In genomic region chr11:122276221-122276620, GRCh38 we compare ENCODE assay signal across 37 cellular contexts.
"Had no signal": no experiment of that assay in that cellular context is flagged by ENCODE, and none has a peak within 500 bp of the region (broad histone marks: within the 10 kb centered on the region; RNA-seq: fewer than 3 reads in every experiment).

No MANE protein-coding gene starts in this region.

- H3K27ac Mint-ChIP-seq: activated B cell treated with CpG ODN at 0.5 μM for 24 hours; activated CD4-positive, alpha-beta memory T cell treated with anti-CD3 and anti-CD28 coated beads, Interleukin-2, amount 10 ng/mL, durations not matched to agents 7 days and 5 days; activated CD4-positive, alpha-beta T cell treated with anti-CD3 and anti-CD28 coated beads, Interleukin-2, amount 10 ng/mL, durations not matched to agents 24 days and 14 days; activated CD8-positive, alpha-beta memory T cell treated with anti-CD3 and anti-CD28 coated beads, Interleukin-2, amount 10 ng/mL, durations not matched to agents 7 days and 5 days; activated CD8-positive, alpha-beta T cell treated with anti-CD3 and anti-CD28 coated beads, Interleukin-2, amount 10 ng/mL, durations not matched to agents 7 days and 5 days; activated naive CD4-positive, alpha-beta T cell treated with anti-CD3 and anti-CD28 coated beads for 36 hours; activated naive CD8-positive, alpha-beta T cell treated with anti-CD3 and anti-CD28 coated beads for 36 hours; activated T-cell treated with anti-CD3 and anti-CD28 coated beads, Interleukin-2, amount 50 U/mL, for 24 hours; activated T-helper 2 cell treated with anti-CD3 and anti-CD28 coated beads, Interferon-gamma antibody, Interleukin-2, Interleukin-4, amounts not matched to agents 10 μg/mL and 5 μg/mL and 100 μg/mL, durations not matched to agents 14 hours and 24 hours and 36 hours; T-helper 1 cell treated with Interleukin-12 subunit alpha and Interleukin-12 subunit beta and Interleukin-4 antibody, amounts not matched to agents 30 μg/mL and 1 μg/mL, for 36 hours; T-helper 2 cell treated with Interferon-gamma antibody and Interleukin-4, amounts not matched to agents 5 μg/mL and 100 μg/mL, for 36 hours had no signal

- FAIRE-seq: TTC549 had no signal

- H3K27me3 Mint-ChIP-seq: activated CD4-positive, alpha-beta memory T cell treated with anti-CD3 and anti-CD28 coated beads, Interleukin-2, amount 10 ng/mL, durations not matched to agents 7 days and 5 days; activated CD4-positive, alpha-beta T cell treated with anti-CD3 and anti-CD28 coated beads, Interleukin-2, amount 10 ng/mL, durations not matched to agents 24 days and 14 days; activated CD8-positive, alpha-beta memory T cell treated with anti-CD3 and anti-CD28 coated beads, Interleukin-2, amount 10 ng/mL, durations not matched to agents 7 days and 5 days; central memory CD8-positive, alpha-beta T cell had no signal

- H3K4me3 Mint-ChIP-seq: activated B cell treated with CpG ODN at 0.5 μM for 24 hours; activated CD4-positive, alpha-beta memory T cell treated with anti-CD3 and anti-CD28 coated beads, Interleukin-2, amount 10 ng/mL, durations not matched to agents 7 days and 5 days; activated CD4-positive, alpha-beta T cell treated with anti-CD3 and anti-CD28 coated beads, Interleukin-2, amount 10 ng/mL, durations not matched to agents 24 days and 14 days; activated CD8-positive, alpha-beta memory T cell treated with anti-CD3 and anti-CD28 coated beads, Interleukin-2, amount 10 ng/mL, durations not matched to agents 7 days and 5 days; activated CD8-positive, alpha-beta T cell treated with anti-CD3 and anti-CD28 coated beads, Interleukin-2, amount 10 ng/mL, durations not matched to agents 7 days and 5 days; activated naive CD4-positive, alpha-beta T cell treated with anti-CD3 and anti-CD28 coated beads for 36 hours; activated naive CD8-positive, alpha-beta T cell treated with anti-CD3 and anti-CD28 coated beads for 36 hours; activated T-cell treated with anti-CD3 and anti-CD28 coated beads, Interleukin-2, amount 50 U/mL, for 24 hours; central memory CD8-positive, alpha-beta T cell; T-helper 1 cell treated with Interleukin-12 subunit alpha and Interleukin-12 subunit beta and Interleukin-4 antibody, amounts not matched to agents 30 μg/mL and 1 μg/mL, for 36 hours; T-helper 2 cell treated with Interferon-gamma antibody and Interleukin-4, amounts not matched to agents 5 μg/mL and 100 μg/mL, for 36 hours had no signal

- DNase-seq: activated B cell treated with CpG ODN at 0.5 μM for 24 hours; activated CD4-positive, alpha-beta memory T cell treated with anti-CD3 and anti-CD28 coated beads, Interleukin-2, amount 10 ng/mL, durations not matched to agents 7 days and 5 days; activated CD4-positive, alpha-beta T cell treated with anti-CD3 and anti-CD28 coated beads for 4 hours; activated CD4-positive, alpha-beta T cell treated with anti-CD3 and anti-CD28 coated beads, Interleukin-2, amount 10 ng/mL, durations not matched to agents 24 days and 14 days; activated CD4-positive, alpha-beta T cell treated with anti-CD3 and anti-CD28 coated beads, Interleukin-2, amount 50 U/mL, for 1 hour; activated CD4-positive, alpha-beta T cell treated with anti-CD3 and anti-CD28 coated beads, Interleukin-2, amount 50 U/mL, for 4 hours; activated CD4-positive, CD25-positive, alpha-beta regulatory T cell treated with anti-CD3 and anti-CD28 coated beads, Interleukin-2, amount 50 U/mL, for 72 hours; activated CD8-positive, alpha-beta memory T cell treated with anti-CD3 and anti-CD28 coated beads for 24 hours; activated CD8-positive, alpha-beta memory T cell treated with anti-CD3 and anti-CD28 coated beads, Interleukin-2, amount 10 ng/mL, durations not matched to agents 7 days and 5 days; activated CD8-positive, alpha-beta memory T cell treated with anti-CD3 and anti-CD28 coated beads, Interleukin-2, amount 50 U/mL, for 48 hours; activated CD8-positive, alpha-beta T cell treated with anti-CD3 and anti-CD28 coated beads, Interleukin-2, amount 10 ng/mL, durations not matched to agents 7 days and 5 days; activated effector memory CD4-positive, alpha-beta T cell treated with anti-CD3 and anti-CD28 coated beads, Interleukin-2, amount 50 U/mL, for 16 hours; activated gamma-delta T cell treated with Interleukin-2 at 50 U/mL for 16 hours; activated naive CD4-positive, alpha-beta T cell; activated naive CD4-positive, alpha-beta T cell treated with anti-CD3 and anti-CD28 coated beads for 36 hours; activated naive CD4-positive, alpha-beta T cell treated with anti-CD3 and anti-CD28 coated beads, Interleukin-2, amount 50 U/mL, for 16 hours; activated naive CD8-positive, alpha-beta T cell treated with anti-CD3 and anti-CD28 coated beads for 36 hours; activated T-cell treated with anti-CD3 and anti-CD28 coated beads, Interleukin-2, amount 50 U/mL, for 24 hours; activated T-cell treated with anti-CD3 and anti-CD28 coated beads, Interleukin-2, amount 50 U/mL, for 48 hours; adrenal gland; amniotic stem cell; aorta; body of pancreas; brain microvascular endothelial cell; caudate nucleus; cerebellar nuclear complex; T-helper 1 cell; T-helper 2 cell; T-helper 9 cell had no signal

- H3K4me3 ChIP-seq: adrenal gland, body of pancreas, breast epithelium had no signal

- H3K9me3 ChIP-seq: adrenal gland, body of pancreas, breast epithelium had no signal

- H3K9me3 Mint-ChIP-seq: activated B cell treated with CpG ODN at 0.5 μM for 24 hours; activated CD4-positive, alpha-beta memory T cell treated with anti-CD3 and anti-CD28 coated beads, Interleukin-2, amount 10 ng/mL, durations not matched to agents 7 days and 5 days; activated CD4-positive, alpha-beta T cell treated with anti-CD3 and anti-CD28 coated beads, Interleukin-2, amount 10 ng/mL, durations not matched to agents 24 days and 14 days; activated naive CD4-positive, alpha-beta T cell treated with anti-CD3 and anti-CD28 coated beads for 36 hours; activated naive CD4-positive, alpha-beta T cell treated with anti-CD3 and anti-CD28 coated beads, Interleukin-2, amount 50 U/mL, for 72 hours; activated naive CD8-positive, alpha-beta T cell treated with anti-CD3 and anti-CD28 coated beads for 36 hours; activated T-cell treated with anti-CD3 and anti-CD28 coated beads, Interleukin-2, amount 50 U/mL, for 24 hours; activated T-helper 2 cell treated with anti-CD3 and anti-CD28 coated beads, Interferon-gamma antibody, Interleukin-2, Interleukin-4, amounts not matched to agents 10 μg/mL and 5 μg/mL and 100 μg/mL, durations not matched to agents 14 hours and 24 hours and 36 hours; central memory CD8-positive, alpha-beta T cell; T-helper 1 cell treated with Interleukin-12 subunit alpha and Interleukin-12 subunit beta and Interleukin-4 antibody, amounts not matched to agents 30 μg/mL and 1 μg/mL, for 36 hours; T-helper 2 cell treated with Interferon-gamma antibody and Interleukin-4, amounts not matched to agents 5 μg/mL and 100 μg/mL, for 36 hours had no signal

- H3K36me3 ChIP-seq: adrenal gland, brain microvascular endothelial cell, breast epithelium had no signal

- H3K4me1 Mint-ChIP-seq: activated B cell treated with CpG ODN at 0.5 μM for 24 hours; activated CD4-positive, alpha-beta memory T cell treated with anti-CD3 and anti-CD28 coated beads, Interleukin-2, amount 10 ng/mL, durations not matched to agents 7 days and 5 days; activated CD4-positive, alpha-beta T cell treated with anti-CD3 and anti-CD28 coated beads, Interleukin-2, amount 10 ng/mL, durations not matched to agents 24 days and 14 days; activated CD8-positive, alpha-beta memory T cell treated with anti-CD3 and anti-CD28 coated beads, Interleukin-2, amount 10 ng/mL, durations not matched to agents 7 days and 5 days; activated naive CD8-positive, alpha-beta T cell treated with anti-CD3 and anti-CD28 coated beads for 36 hours; central memory CD8-positive, alpha-beta T cell had no signal

- H3K36me3 Mint-ChIP-seq: activated CD8-positive, alpha-beta memory T cell treated with anti-CD3 and anti-CD28 coated beads, Interleukin-2, amount 10 ng/mL, durations not matched to agents 7 days and 5 days; activated naive CD4-positive, alpha-beta T cell treated with anti-CD3 and anti-CD28 coated beads, Interleukin-2, amount 50 U/mL, for 72 hours; activated naive CD8-positive, alpha-beta T cell treated with anti-CD3 and anti-CD28 coated beads for 36 hours had no signal

- ATAC-seq: activated CD8-positive, alpha-beta memory T cell treated with anti-CD3 and anti-CD28 coated beads, Interleukin-2, amount 10 ng/mL, durations not matched to agents 7 days and 5 days; activated CD8-positive, alpha-beta T cell treated with anti-CD3 and anti-CD28 coated beads, Interleukin-2, amount 10 ng/mL, durations not matched to agents 7 days and 5 days; activated naive CD4-positive, alpha-beta T cell treated with anti-CD3 and anti-CD28 coated beads, Interleukin-2, amount 50 U/mL, for 72 hours; body of pancreas had no signal

- H3K27ac ChIP-seq: adrenal gland, body of pancreas, brain microvascular endothelial cell, breast epithelium, VCaP had no signal

- H3K4me1 ChIP-seq: adrenal gland, breast epithelium had no signal

- H3K27me3 ChIP-seq: adrenal gland, body of pancreas, brain microvascular endothelial cell, breast epithelium had no signal
